In genomic region chr2:41870948-41871522, GRCh38 we compare ENCODE assay signal across 1 cellular context.
TF ChIP-seq lines count a peak whose summit lies in the region.

No MANE protein-coding gene starts in this region.

TF ChIP-seq in A549, 52 proteins besides CTCF, POLR2A, EP300 and RAD21 (continued from another document):
- TF ChIP-seq HEYL (CRISPR knock-in tag; IDR thresholded peaks at IDR 0.05) (no peak), FOXS1 (CRISPR knock-in tag; IDR thresholded peaks at IDR 0.05) (no peak), TFCP2L1 (CRISPR knock-in tag; IDR thresholded peaks at IDR 0.05) (no peak)
